20 cellular contexts compared by ENCODE assay signal in genomic region chr22:47504962-47505361, GRCh38.
DNase-seq lines count a peak whose midpoint lies in the region; ATAC-seq, FAIRE-seq and TF ChIP-seq lines count a peak whose summit lies in the region.
"Had no signal": no experiment of that assay in that cellular context is flagged by ENCODE, and none has a peak within 500 bp of the region (broad histone marks: within the 10 kb centered on the region; RNA-seq: fewer than 3 reads in every experiment).

No MANE protein-coding gene starts in this region.

- H3K18ac ChIP-seq in IMR-90 (ENCODE audit: low read depth, low read length) (no peak overlapping the region), mesenchymal stem cell (ENCODE audit: low read depth in 1 of 2, low read length in 2 of 2) (no peak overlapping the region)

- H3K9ac ChIP-seq in IMR-90 (ENCODE audit: low read depth, low read length) (no peak overlapping the region), mesenchymal stem cell (ENCODE audit: low read length) (no peak overlapping the region)
- H3K9ac ChIP-seq: BLaER1 treated with 17β-estradiol and CSF1 and Interleukin-3, amounts not matched to agents 10 nM and 100 nM had no signal

- no peak overlapping the region for H2AK9ac ChIP-seq in IMR-90 (replicated peaks; ENCODE audit: low read depth, low read length, poor library complexity)

- CTCF ChIA-PET in A549 (lab: Yijun Ruan, JAX), result no interaction called here
- CTCF ChIA-PET in IMR-90 (lab: Yijun Ruan, JAX), result no interaction called here

- no peak overlapping the region for H2AK5ac ChIP-seq in IMR-90 (ENCODE audit: low read depth, low read length)
- H2AK5ac ChIP-seq in mesenchymal stem cell (ENCODE audit: low read length, severe bottlenecking), result no peak overlapping the region

- H3K9me3 ChIP-seq in A549 (peaks cover 9% of the 10 kb centered on the region; the same call in 1 of the 3 replicates), IMR-90 (ENCODE audit: control insufficient read depth, insufficient read depth, low read length) (peaks cover 7% of the 10 kb centered on the region), mesenchymal stem cell (ENCODE audit: control insufficient read depth, low read length) (peaks cover 12% of the 10 kb centered on the region)

- dilution Hi-C loops in IMR-90 (cut with HindIII; ENCODE audit: low sequenced_read_pairs, unreplicated experiment), result no loop called here

- TF ChIP-seq RAD21 in A549 (conservative IDR thresholded peaks at IDR 0.05 in 1 of 2, IDR thresholded peaks at IDR 0.05 in 1 of 2), result no peak
- TF ChIP-seq RAD21 in IMR-90 (IDR thresholded peaks at IDR 0.05; ENCODE audit: low read length), result no peak

- H2BK20ac ChIP-seq in IMR-90 (ENCODE audit: low read depth, low read length), result no peak overlapping the region

- no peak for FAIRE-seq in A549 (lab: Jason Lieb, UNC)
- FAIRE-seq: A204.1, D721Med, G401.6, GM12891, GM19239 had no signal

- no peak overlapping the region for H3K4me3 ChIP-seq in A549
- no peak overlapping the region for H3K4me3 ChIP-seq in IMR-90 (ENCODE audit: insufficient read depth, low read depth, low read length)
- no peak overlapping the region for H3K4me3 ChIP-seq in mesenchymal stem cell (ENCODE audit: insufficient read depth in 1 of 2, low read depth in 1 of 2, low read length in 2 of 2)
- H3K4me3 ChIP-seq: BLaER1 treated with 17β-estradiol and CSF1 and Interleukin-3, amounts not matched to agents 10 nM and 100 nM had no signal

- H3K14ac ChIP-seq in IMR-90 (replicated peaks; ENCODE audit: low read depth, low read length) (no peak overlapping the region), mesenchymal stem cell (ENCODE audit: low read length in 2 of 2) (no peak overlapping the region)

- DNase-seq in A549 (ENCODE audit: low read depth in 1 of 2, low spot score in 1 of 2), result no peak
- no peak for DNase-seq in IMR-90
- DNase-seq in mesenchymal stem cell, result no peak
- no peak for DNase-seq in NCI-H1417 (lab: John Stamatoyannopoulos, UW)
- DNase-seq in NCI-H2081 (lab: John Stamatoyannopoulos, UW), result no peak
- DNase-seq: 8988T; AML-193; Caco-2; Calu3; CD4-positive, alpha-beta T cell; CD8-positive, alpha-beta T cell; DMS79 treated with DMSO at 0.1 percent for 48 hours; GF-D8 had no signal

- no peak overlapping the region for H4K91ac ChIP-seq in IMR-90 (ENCODE audit: insufficient read depth, low read depth, low read length)
- no peak overlapping the region for H4K91ac ChIP-seq in mesenchymal stem cell (ENCODE audit: low read length)

- H3K36me3 ChIP-seq in IMR-90 (ENCODE audit: control insufficient read depth, insufficient read depth, low read length) (no peaks in the 10 kb centered on the region), mesenchymal stem cell (ENCODE audit: control insufficient read depth in 1 of 2, insufficient read depth in 2 of 2, low read depth in 1 of 2, low read length in 2 of 2) (no peaks in the 10 kb centered on the region)
- H3K36me3 ChIP-seq: BLaER1 treated with 17β-estradiol and CSF1 and Interleukin-3, amounts not matched to agents 10 nM and 100 nM had no signal

- no peak for TF ChIP-seq POLR2A in A549 (IDR thresholded peaks at IDR 0.05; ENCODE audit: low read length)
- no peak for TF ChIP-seq POLR2A in IMR-90 (IDR thresholded peaks at IDR 0.05; ENCODE audit: low read depth, low read length)

- TF ChIP-seq CTCF in A549 (IDR thresholded peaks at IDR 0.05) (no peak), IMR-90 (conservative IDR thresholded peaks at IDR 0.05; ENCODE audit: low read depth, low read length) (no peak)

- no peak overlapping the region for H2BK12ac ChIP-seq in mesenchymal stem cell (ENCODE audit: low read length in 2 of 2)

- H4K5ac ChIP-seq in IMR-90 (ENCODE audit: low read depth, low read length), result no peak overlapping the region

- 51% methylated on average over 3 of the region's 3 CpGs for WGBS in A549 (ENCODE audit: missing lambda C conversion rate)
- no CpG with 5 or more reads among the region's 3 CpGs for WGBS in IMR-90 (ENCODE audit: extremely low coverage in 2 of 2, insufficient read length in 1 of 2), 2 experiments
- 84% methylated on average over 3 of the region's 3 CpGs for WGBS in mesenchymal stem cell

- H3K56ac ChIP-seq in IMR-90 (ENCODE audit: extremely low read depth, insufficient read depth, low read length), result no peak overlapping the region

- H4K20me1 ChIP-seq in IMR-90 (ENCODE audit: insufficient read depth, low read length), result no peaks in the 10 kb centered on the region
- H4K20me1 ChIP-seq: BLaER1 treated with 17β-estradiol and CSF1 and Interleukin-3, amounts not matched to agents 10 nM and 100 nM had no signal

- no peaks in the 10 kb centered on the region for H3K27me3 ChIP-seq in IMR-90 (ENCODE audit: control insufficient read depth, insufficient read depth, low read length)
- H3K27me3 ChIP-seq in mesenchymal stem cell (ENCODE audit: control insufficient read depth in 1 of 2, insufficient read depth in 1 of 2, low read length in 2 of 2), result no peaks in the 10 kb centered on the region
- H3K27me3 ChIP-seq: BLaER1 treated with 17β-estradiol and CSF1 and Interleukin-3, amounts not matched to agents 10 nM and 100 nM had no signal

- in situ Hi-C loops in IMR-90 (cut with MboI; ENCODE audit: low sequenced_read_pairs), result no loop called here

- H3K4ac ChIP-seq in IMR-90 (ENCODE audit: low read depth, low read length), result no peak overlapping the region
- H3K4ac ChIP-seq in mesenchymal stem cell (ENCODE audit: low read depth in 1 of 2, low read length in 2 of 2), result no peak overlapping the region

- no peaks in the 10 kb centered on the region for H3K79me1 ChIP-seq in IMR-90 (ENCODE audit: low read depth in 1 of 2, low read length in 2 of 2)
- H3K79me1 ChIP-seq in mesenchymal stem cell (replicated peaks; ENCODE audit: low read length, poor library complexity, severe bottlenecking), result no peaks in the 10 kb centered on the region

- H2BK5ac ChIP-seq in IMR-90 (ENCODE audit: low read depth, low read length, poor library complexity, severe bottlenecking), result no peak overlapping the region
- peak overlapping the region; percentile 57 for H2BK5ac ChIP-seq in mesenchymal stem cell (ENCODE audit: low read depth, low read length, poor library complexity, severe bottlenecking)

- BruUV-seq in IMR-90 (replicated peaks; lab: Mats Ljungman, UMichigan), result no TSS peak

- no peak overlapping the region for H3K4me2 ChIP-seq in A549
- no peak overlapping the region for H3K4me2 ChIP-seq in IMR-90 (ENCODE audit: low read depth, low read length)
- H3K4me2 ChIP-seq in mesenchymal stem cell (ENCODE audit: low read length, poor library complexity, severe bottlenecking), result no peak overlapping the region
- H3K4me2 ChIP-seq: BLaER1 treated with 17β-estradiol and CSF1 and Interleukin-3, amounts not matched to agents 10 nM and 100 nM had no signal

- H3K9me1 ChIP-seq in IMR-90 (ENCODE audit: insufficient read depth, low read length), result no peaks in the 10 kb centered on the region

- H3K23ac ChIP-seq in IMR-90 (ENCODE audit: low read depth, low read length) (no peak overlapping the region), mesenchymal stem cell (ENCODE audit: low read length in 2 of 2) (no peak overlapping the region)

- no peak overlapping the region for H2AFZ ChIP-seq in IMR-90 (replicated peaks; ENCODE audit: low read length, poor library complexity)
- no peak overlapping the region for H2AFZ ChIP-seq in mesenchymal stem cell (ENCODE audit: low read depth, low read length)

- H2BK15ac ChIP-seq in IMR-90 (ENCODE audit: low read depth, low read length) (no peak overlapping the region), mesenchymal stem cell (ENCODE audit: low read depth, poor library complexity, severe bottlenecking) (no peak overlapping the region)

- H2BK120ac ChIP-seq in IMR-90 (ENCODE audit: low read depth, low read length) (no peak overlapping the region), mesenchymal stem cell (ENCODE audit: low read depth, low read length) (no peak overlapping the region)

- H3K4me1 ChIP-seq in A549 (no peaks in the 10 kb centered on the region), IMR-90 (ENCODE audit: control insufficient read depth, insufficient read depth, low read length) (no peaks in the 10 kb centered on the region), mesenchymal stem cell (ENCODE audit: control insufficient read depth, insufficient read depth, low read depth, low read length) (no peaks in the 10 kb centered on the region)
- H3K4me1 ChIP-seq: Caco-2 had no signal

- no peak overlapping the region for H3K27ac ChIP-seq in A549
- H3K27ac ChIP-seq in IMR-90 (ENCODE audit: insufficient read depth, low read length), result no peak overlapping the region
- H3K27ac ChIP-seq in mesenchymal stem cell (ENCODE audit: low read length, poor library complexity, severe bottlenecking), result no peak overlapping the region
- H3K27ac ChIP-seq: BLaER1 treated with 17β-estradiol and CSF1 and Interleukin-3, amounts not matched to agents 10 nM and 100 nM; C4-2B had no signal

- ATAC-seq in A549 (no peak), IMR-90 (ENCODE audit: low read depth) (no peak)
- ATAC-seq: CD8-positive, alpha-beta T cell had no signal

- POLR2A ChIA-PET in A549 (lab: Yijun Ruan, JAX) (no interaction called here), IMR-90 (lab: Charles Lee; ENCODE audit: unreplicated experiment) (no interaction called here)

- TF ChIP-seq EP300 in A549 (IDR thresholded peaks at IDR 0.05), result no peak

- intact Hi-C loops in IMR-90 (cut with micrococcal nuclease), result no loop called here

- no peak overlapping the region for H4K8ac ChIP-seq in IMR-90 (ENCODE audit: low read depth in 2 of 2, low read length in 2 of 2)
- H4K8ac ChIP-seq in mesenchymal stem cell (ENCODE audit: low read length), result no peak overlapping the region

TF ChIP-seq in A549, 52 proteins besides CTCF, POLR2A, EP300 and RAD21 (continues in another document):
- peak; percentile 40 for TF ChIP-seq MAFK (IDR thresholded peaks at IDR 0.05; ENCODE audit: partially characterized antibody)

TF ChIP-seq in IMR-90, 13 proteins besides CTCF, POLR2A, EP300 and RAD21:
- TF ChIP-seq MAZ (IDR thresholded peaks at IDR 0.05; ENCODE audit: borderline replicate concordance, low read depth, low read length) (no peak), MAFK (IDR thresholded peaks at IDR 0.05; ENCODE audit: low read depth, low read length) (peak; percentile 38)
